Comparison of ENCODE assay signal across 13 cellular contexts in genomic region chr3:123834631-123835030, GRCh38. TPM values are rescaled to one million over a fixed set of nuclear protein-coding genes. Genes with fewer than 3 reads are reported as not detected.
DNase-seq lines count a peak whose midpoint lies in the region; ATAC-seq, FAIRE-seq and TF ChIP-seq lines count a peak whose summit lies in the region.
"Had no signal": no experiment of that assay in that cellular context is flagged by ENCODE, and none has a peak within 500 bp of the region (broad histone marks: within the 10 kb centered on the region; RNA-seq: fewer than 3 reads in every experiment).

No MANE protein-coding gene starts in this region.

- ATAC-seq in GM21737 (IDR thresholded peaks at IDR 0.05; ENCODE audit: unreplicated experiment) (no peak), GM21423 (IDR thresholded peaks at IDR 0.05; ENCODE audit: unreplicated experiment) (no peak)

- H4K20me1 ChIP-seq in endothelial cell of umbilical vein (replicated peaks; ENCODE audit: control insufficient read depth, extremely low read depth, insufficient read depth, low read length) = no peaks in the 10 kb centered on the region

- DNase-seq in H4 (ENCODE audit: low spot score) = peak; percentile 55
- DNase-seq in RCC 7860 (ENCODE audit: low spot score) = peak; percentile 96
- peak; percentile 47 for DNase-seq in endothelial cell of umbilical vein (ENCODE audit: low read depth, low spot score)
- DNase-seq in skeletal muscle cell (ENCODE audit: low read depth) = peak; percentile 75
- no peak for DNase-seq in GM13976 (ENCODE audit: low spot score)
- DNase-seq in effector memory CD4-positive, alpha-beta T cell = no peak
- DNase-seq: activated CD4-positive, alpha-beta T cell treated with anti-CD3 and anti-CD28 coated beads for 4 hours; Karpas-422; naive B cell; NCI-H510A had no signal

- in situ Hi-C loops in GM13976 (cut with MboI; ENCODE audit: low sequenced_read_pairs, unreplicated experiment) = no loop called here

- no TSS peak for BruUV-seq in endothelial cell of umbilical vein (replicated peaks; lab: Mats Ljungman, UMichigan)

- intact Hi-C loops in endothelial cell of umbilical vein (cut with micrococcal nuclease) = loop anchor here (1.0 kb wide), 1 partner anchor 84 kb away; no protein-coding TSS in a partner anchor

- H3K27ac ChIP-seq in endothelial cell of umbilical vein (ENCODE audit: insufficient read depth, low read depth, low read length) = no peak overlapping the region
- H3K27ac ChIP-seq in effector memory CD4-positive, alpha-beta T cell (ENCODE audit: insufficient read depth, low read length, poor library complexity, severe bottlenecking) = no peak overlapping the region

- peak overlapping the region; percentile 12 for H3K4me2 ChIP-seq in endothelial cell of umbilical vein (ENCODE audit: insufficient read depth, low read length)

- CTCF ChIA-PET in endothelial cell of umbilical vein (lab: Charles Lee) = interaction anchor here (0.6 to 2.3 kb wide), 3 partner anchors 15 to 182 kb away, joined by 3 to 7 read pairs (median 7); no protein-coding TSS in a partner anchor

- H3K4me3 ChIP-seq in endothelial cell of umbilical vein (replicated peaks in 1 of 3; ENCODE audit: insufficient read depth in 1 of 3, low read depth in 1 of 3, low read length in 3 of 3) (no peak overlapping the region), skeletal muscle cell (ENCODE audit: low read depth, low read length) (no peak overlapping the region)
- H3K4me3 ChIP-seq in effector memory CD4-positive, alpha-beta T cell (ENCODE audit: insufficient read depth, low read depth, low read length, poor library complexity, severe bottlenecking) = no peak overlapping the region

- H2AFZ ChIP-seq in endothelial cell of umbilical vein (ENCODE audit: low read depth, low read length) = no peak overlapping the region

- H3K27me3 ChIP-seq in endothelial cell of umbilical vein (ENCODE audit: control insufficient read depth in 2 of 2, insufficient read depth in 2 of 2, low read length in 2 of 2) = no peaks in the 10 kb centered on the region
- H3K27me3 ChIP-seq in effector memory CD4-positive, alpha-beta T cell (replicated peaks; ENCODE audit: control insufficient read depth, insufficient read depth, low read length, poor library complexity, severe bottlenecking) = no peaks in the 10 kb centered on the region

- FAIRE-seq in RCC 7860 (lab: Jason Lieb, UNC) = peak; percentile 99
- peak; percentile 82 for FAIRE-seq in endothelial cell of umbilical vein (lab: Jason Lieb, UNC)
- FAIRE-seq: colon had no signal

- no peak for TF ChIP-seq POLR2A in endothelial cell of umbilical vein (IDR thresholded peaks at IDR 0.05; ENCODE audit: low read depth, low read length)

- POLR2A ChIA-PET in endothelial cell of umbilical vein (lab: Charles Lee) = no interaction called here

- no peak for TF ChIP-seq CTCF in endothelial cell of umbilical vein (IDR thresholded peaks at IDR 0.05; ENCODE audit: extremely low read depth in 1 of 2, insufficient read depth in 1 of 2, low read depth in 1 of 2, low read length in 2 of 2)
- no peak for TF ChIP-seq CTCF in GM13976 (IDR thresholded peaks at IDR 0.05; ENCODE audit: borderline replicate concordance, control extremely low read depth, extremely low read depth, insufficient read depth, missing control alignments)

- dilution Hi-C loops in endothelial cell of umbilical vein (cut with MboI; ENCODE audit: extremely low pct_ligation_motif_present, low sequenced_read_pairs) = no loop called here

- H3K9me3 ChIP-seq in endothelial cell of umbilical vein (replicated peaks; ENCODE audit: control insufficient read depth, insufficient read depth, low read length) = no peaks in the 10 kb centered on the region
- H3K9me3 ChIP-seq in effector memory CD4-positive, alpha-beta T cell (ENCODE audit: control insufficient read depth, low read length) = no peaks in the 10 kb centered on the region

- peaks cover 9% of the 10 kb centered on the region for H3K4me1 ChIP-seq in endothelial cell of umbilical vein (ENCODE audit: control insufficient read depth, extremely low read depth, insufficient read depth, low read length)
- no peaks in the 10 kb centered on the region for H3K4me1 ChIP-seq in effector memory CD4-positive, alpha-beta T cell (ENCODE audit: control insufficient read depth, insufficient read depth, low read length, poor library complexity, severe bottlenecking)

- no peaks in the 10 kb centered on the region for H3K36me3 ChIP-seq in endothelial cell of umbilical vein (ENCODE audit: control insufficient read depth in 2 of 2, extremely low read depth in 1 of 2, insufficient read depth in 2 of 2, low read length in 2 of 2)
- H3K36me3 ChIP-seq in effector memory CD4-positive, alpha-beta T cell (ENCODE audit: control insufficient read depth, insufficient read depth, low read length) = no peaks in the 10 kb centered on the region

- no peaks in the 10 kb centered on the region for H3K9me1 ChIP-seq in endothelial cell of umbilical vein (replicated peaks; ENCODE audit: control insufficient read depth, extremely low read depth, insufficient read depth, low read length)

- no peak overlapping the region for H3K9ac ChIP-seq in endothelial cell of umbilical vein (replicated peaks; ENCODE audit: extremely low read depth, insufficient read depth, low read length)

- no peaks in the 10 kb centered on the region for H3K79me2 ChIP-seq in endothelial cell of umbilical vein (ENCODE audit: control insufficient read depth, insufficient read depth, low read length)

TF ChIP-seq in endothelial cell of umbilical vein, 7 proteins besides CTCF, POLR2A, EP300 and RAD21:
- TF ChIP-seq JUN (IDR thresholded peaks at IDR 0.05; ENCODE audit: borderline replicate concordance, insufficient read depth, insufficient read length, low read depth) = peak; percentile 52
- TF ChIP-seq, protein P1, sequence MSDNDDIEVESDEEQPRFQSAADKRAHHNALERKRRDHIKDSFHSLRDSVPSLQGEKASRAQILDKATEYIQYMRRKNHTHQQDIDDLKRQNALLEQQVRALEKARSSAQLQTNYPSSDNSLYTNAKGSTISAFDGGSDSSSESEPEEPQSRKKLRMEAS (IDR thresholded peaks at IDR 0.05; ENCODE audit: insufficient read depth, insufficient read length) = no peak
- TF ChIP-seq FOS (IDR thresholded peaks at IDR 0.05; ENCODE audit: borderline replicate concordance, insufficient read depth, low read length) = peak; percentile 86
- no peak for TF ChIP-seq MYC (IDR thresholded peaks at IDR 0.05; ENCODE audit: low read depth, low read length)
- no peak for TF ChIP-seq EZH2 (IDR thresholded peaks at IDR 0.05; ENCODE audit: borderline replicate concordance, low read depth, low read length, severe bottlenecking)
- peak; percentile 71 for TF ChIP-seq POLR2AphosphoS5 (IDR thresholded peaks at IDR 0.05; ENCODE audit: insufficient read depth, low read depth, low read length)
- peak; percentile 6 for TF ChIP-seq GATA2 (IDR thresholded peaks at IDR 0.05; ENCODE audit: insufficient read depth, insufficient read length, low read depth, low read length)

RNA-seq across cellular contexts. Expression of gene MYLK, which starts 49.5 kb away (rescaled TPM):
- total RNA-seq in H4 (2014; rRNA removed; shearing (Covaris generic)) = 25.1 and 28.4 TPM in 2 replicates
- total RNA-seq in endothelial cell of umbilical vein = 17.2 and 22.2 TPM in 2 replicates
- 9.2 and 10.0 TPM in 2 replicates for polyA plus RNA-seq in endothelial cell of umbilical vein
- polyA plus RNA-seq in endothelial cell of umbilical vein (2011; cell fraction: cytosol; rRNA removed) = 9.0 and 11.2 TPM in 2 replicates
- 9.6 and 10.7 TPM in 2 replicates for polyA plus RNA-seq in endothelial cell of umbilical vein (2011; cell fraction: nucleus; rRNA removed)
- polyA plus RNA-seq in endothelial cell of umbilical vein (2012) = 8.5 and 8.6 TPM in 2 replicates
- 28.2 and 59.2 TPM in 2 replicates for polyA minus RNA-seq in endothelial cell of umbilical vein
- polyA minus RNA-seq in endothelial cell of umbilical vein (2011; cell fraction: cytosol; rRNA and poly(A)+ RNA removed) = not detected
- 10.5 and 17.3 TPM in 2 replicates for polyA minus RNA-seq in endothelial cell of umbilical vein (2011; cell fraction: nucleus; rRNA and poly(A)+ RNA removed)

Comparison
In these comparisons a context has a peak if more than half of its experiments do, and no peak if none do; other contexts are left out.
1. DNase-seq: peak in H4 (single experiment), RCC 7860 (single experiment), endothelial cell of umbilical vein (single experiment) and skeletal muscle cell (single experiment); none in GM13976 (single experiment) and effector memory CD4-positive, alpha-beta T cell (0 of 3).